ENCODE assay signal across 1 cellular context in the genomic region with DNA sequence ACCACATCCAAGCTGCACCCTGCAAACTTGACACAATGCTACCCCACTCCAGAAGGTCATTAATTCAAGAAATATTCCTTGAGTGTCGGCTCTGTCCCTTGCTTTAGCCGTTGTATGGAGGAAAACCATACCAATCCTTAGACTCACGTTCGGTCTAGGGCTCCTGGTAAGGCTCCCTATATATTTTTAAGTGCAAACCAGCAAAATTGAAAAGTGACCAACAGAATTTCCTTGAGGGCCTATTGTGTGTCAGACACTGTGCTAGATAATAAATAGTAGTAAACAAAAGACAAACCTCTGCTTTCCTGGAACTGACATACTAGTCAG.
TF ChIP-seq lines count a peak whose summit lies in the region.

No MANE protein-coding gene starts in this region.

TF ChIP-seq in H1, 55 proteins besides CTCF, POLR2A, EP300 and RAD21:
- TF ChIP-seq SIN3A (conservative IDR thresholded peaks at IDR 0.05 in 1 of 2, IDR thresholded peaks at IDR 0.05 in 1 of 2; ENCODE audit: low read depth in 1 of 2, low read length in 2 of 2): no peak
- no peak for TF ChIP-seq KDM5A (IDR thresholded peaks at IDR 0.05; ENCODE audit: low read length)
- no peak for TF ChIP-seq POU5F1 (IDR thresholded peaks at IDR 0.05; ENCODE audit: low read depth, low read length)
- no peak for TF ChIP-seq CBX5 (IDR thresholded peaks at IDR 0.05; ENCODE audit: low read depth, low read length)
- TF ChIP-seq NANOG (IDR thresholded peaks at IDR 0.05; ENCODE audit: insufficient read depth, low read depth, low read length, poor library complexity, severe bottlenecking): no peak
- TF ChIP-seq RNF2 (IDR thresholded peaks at IDR 0.05; ENCODE audit: borderline replicate concordance, low read depth, low read length, missing control alignments, poor library complexity, severe bottlenecking): no peak
- TF ChIP-seq SAP30 (IDR thresholded peaks at IDR 0.05; ENCODE audit: insufficient read depth, insufficient replicate concordance, low read length): no peak
- TF ChIP-seq RBBP5 (IDR thresholded peaks at IDR 0.05; ENCODE audit: borderline replicate concordance, low read depth, low read length): no peak
- no peak for TF ChIP-seq FOSL1 (IDR thresholded peaks at IDR 0.05; ENCODE audit: insufficient read depth, low read depth, low read length)
- no peak for TF ChIP-seq GABPA (IDR thresholded peaks at IDR 0.05; ENCODE audit: borderline replicate concordance, insufficient read depth, low read length)
- TF ChIP-seq TAF7 (optimal IDR thresholded peaks at IDR 0.05; ENCODE audit: borderline replicate concordance, low read depth, low read length): no peak
- no peak for TF ChIP-seq TAF1 (IDR thresholded peaks at IDR 0.05; ENCODE audit: low read depth, low read length)
- TF ChIP-seq POLR2AphosphoS5 (IDR thresholded peaks at IDR 0.05; ENCODE audit: low read depth, low read length): no peak
- TF ChIP-seq SP4 (IDR thresholded peaks at IDR 0.05; ENCODE audit: low read length): no peak
- TF ChIP-seq KDM1A (IDR thresholded peaks at IDR 0.05; ENCODE audit: borderline replicate concordance, low read length): no peak
- no peak for TF ChIP-seq TCF12 (IDR thresholded peaks at IDR 0.05; ENCODE audit: low read depth, low read length)
TF ChIP-seq in H1: peak in this region for 0.
